24 cellular contexts compared by ENCODE assay signal in the genomic region with DNA sequence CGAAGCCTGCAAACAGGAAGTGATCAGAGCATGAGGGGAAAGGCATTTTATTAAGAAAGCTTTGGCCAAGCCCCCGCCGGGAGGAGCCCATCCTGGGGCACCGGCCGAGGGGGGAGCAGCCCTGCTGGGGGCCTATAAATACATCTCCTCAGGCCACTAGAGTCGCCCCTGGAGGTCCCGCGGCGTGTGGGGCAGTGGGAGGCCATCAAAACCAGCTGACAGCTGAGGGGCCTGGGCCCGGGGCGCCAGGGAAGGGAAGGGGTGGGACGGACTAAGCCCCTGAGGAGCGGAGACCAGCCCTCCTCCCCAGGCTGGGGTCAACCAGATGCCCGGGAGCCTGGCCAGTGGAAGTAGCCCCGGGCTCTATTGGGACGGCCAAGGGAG. TPM values are rescaled to one million over a fixed set of nuclear protein-coding genes. Genes with fewer than 3 reads are reported as not detected.
DNase-seq lines count a peak whose midpoint lies in the region; ATAC-seq, FAIRE-seq and TF ChIP-seq lines count a peak whose summit lies in the region.
"Had no signal": no experiment of that assay in that cellular context is flagged by ENCODE, and none has a peak within 500 bp of the region (broad histone marks: within the 10 kb centered on the region; RNA-seq: fewer than 3 reads in every experiment).

No MANE protein-coding gene starts in this region.

- peak overlapping the region; percentile 53 for H3K4me3 Mint-ChIP-seq in activated naive CD8-positive, alpha-beta T cell
- no peak overlapping the region for H3K4me3 Mint-ChIP-seq in activated naive CD8-positive, alpha-beta T cell treated with anti-CD3 and anti-CD28 coated beads for 36 hours
- H3K4me3 Mint-ChIP-seq: activated CD4-positive, alpha-beta T cell treated with anti-CD3 and anti-CD28 coated beads for 36 hours; neural progenitor cell had no signal

- 38% methylated on average over 16 of the region's 16 CpGs for WGBS in K562 (ENCODE audit: insufficient coverage, low coverage, missing lambda C conversion rate)
- WGBS in tibial nerve, 2 donors = 20 to 39% methylated on average over 9 to 15 of the region's 16 CpGs

- intact Hi-C loops in K562 (cut with micrococcal nuclease) = no loop called here

- peaks cover 7 to 44% of the 10 kb centered on the region in 2 experiments for H3K4me1 ChIP-seq in K562 (replicated peaks in 1 of 2; ENCODE audit: control insufficient read depth in 2 of 2, insufficient read depth in 2 of 2, low read length in 2 of 2)
- peaks cover 27% of the 10 kb centered on the region for H3K4me1 ChIP-seq in muscle layer of colon (ENCODE audit: insufficient read depth, low read length)
- H3K4me1 ChIP-seq in tibial nerve = peaks cover 0 to 49% (median 29%) of the 10 kb centered on the region in 4 donors
- H3K4me1 ChIP-seq: neural progenitor cell, prostate gland had no signal

- H3K27me3 ChIP-seq in K562 (ENCODE audit: control insufficient read depth in 2 of 2, insufficient read depth in 2 of 2, low read length in 2 of 2) = peaks cover 45 to 72% of the 10 kb centered on the region in 2 experiments; a peak in 4 of 5 replicates
- H3K27me3 ChIP-seq in muscle layer of colon (ENCODE audit: control insufficient read depth in 1 of 2, insufficient read depth in 2 of 2, low read length in 2 of 2) = no peaks in the 10 kb centered on the region
- no peaks in the 10 kb centered on the region for H3K27me3 ChIP-seq in tibial nerve

- H3K9ac ChIP-seq in K562 (ENCODE audit: insufficient read depth in 1 of 2, low read depth in 2 of 2, low read length in 2 of 2) (peak overlapping the region in 1 of 2 experiments; percentile 70; a peak in 1 of 4 replicates), muscle layer of colon (ENCODE audit: low read length) (no peak overlapping the region)
- H3K9ac ChIP-seq: neural progenitor cell had no signal

- CTCF ChIA-PET in K562 (lab: Yijun Ruan, JAX; ENCODE audit: low intra/inter-chr PET ratio) = no interaction called here

- H3K27ac ChIP-seq in K562 (ENCODE audit: extremely low read depth, low read depth, low read length) (no peak overlapping the region), muscle layer of colon (ENCODE audit: low read depth, low read length) (peak overlapping the region; percentile 39), tibial nerve (peak overlapping the region; percentile 63 to 92 (median 78))
- H3K27ac ChIP-seq: neural progenitor cell, prostate gland had no signal

- no peak overlapping the region for H2AFZ ChIP-seq in K562 (ENCODE audit: low read depth, low read length)
- H2AFZ ChIP-seq: neural progenitor cell had no signal

- no peaks in the 10 kb centered on the region for H3K79me2 ChIP-seq in K562 (ENCODE audit: control insufficient read depth, insufficient read depth, low read length)

- H3K27ac Mint-ChIP-seq in activated naive CD8-positive, alpha-beta T cell = no peak overlapping the region
- no peak overlapping the region for H3K27ac Mint-ChIP-seq in activated naive CD8-positive, alpha-beta T cell treated with anti-CD3 and anti-CD28 coated beads for 36 hours
- H3K27ac Mint-ChIP-seq: activated CD4-positive, alpha-beta T cell treated with anti-CD3 and anti-CD28 coated beads for 36 hours; neural progenitor cell; T-cell had no signal

- TF ChIP-seq EP300 in K562 (IDR thresholded peaks at IDR 0.05; ENCODE audit: low read length) (no peak), tibial nerve (IDR thresholded peaks at IDR 0.05) (no peak)

- H3K36me3 Mint-ChIP-seq in activated naive CD8-positive, alpha-beta T cell = no peaks in the 10 kb centered on the region
- no peaks in the 10 kb centered on the region for H3K36me3 Mint-ChIP-seq in activated naive CD8-positive, alpha-beta T cell treated with anti-CD3 and anti-CD28 coated beads for 36 hours
- H3K36me3 Mint-ChIP-seq: T-cell had no signal

- H3K4me3 ChIP-seq in K562 (no peak overlapping the region), muscle layer of colon (ENCODE audit: low read depth in 1 of 2, low read length in 2 of 2) (no peak overlapping the region), tibial nerve (no peak overlapping the region)
- H3K4me3 ChIP-seq: neural progenitor cell, prostate gland, smooth muscle cell, thoracic aorta had no signal

- H3K9me3 ChIP-seq in K562 (replicated peaks; ENCODE audit: control insufficient read depth, insufficient read depth, low read depth, low read length) (no peaks in the 10 kb centered on the region), muscle layer of colon (ENCODE audit: low read length) (no peaks in the 10 kb centered on the region), tibial nerve (no peaks in the 10 kb centered on the region)
- H3K9me3 ChIP-seq: prostate gland, thoracic aorta had no signal

- H4K20me1 ChIP-seq in K562 (replicated peaks; ENCODE audit: control insufficient read depth, insufficient read depth, low read length) = peaks cover 37% of the 10 kb centered on the region

- POLR2A ChIA-PET in K562 (lab: Yijun Ruan, JAX) = no interaction called here

- peaks cover 6% of the 10 kb centered on the region for H3K9me1 ChIP-seq in K562 (ENCODE audit: control insufficient read depth, insufficient read depth, low read length)

- no peak overlapping the region for H3K4me2 ChIP-seq in K562 (ENCODE audit: insufficient read depth, low read length)
- H3K4me2 ChIP-seq: neural progenitor cell, smooth muscle cell had no signal

- H3K27me3 Mint-ChIP-seq in activated naive CD8-positive, alpha-beta T cell = peaks cover 7% of the 10 kb centered on the region
- peaks cover 33% of the 10 kb centered on the region for H3K27me3 Mint-ChIP-seq in activated naive CD8-positive, alpha-beta T cell treated with anti-CD3 and anti-CD28 coated beads for 36 hours

- in situ Hi-C loops in K562 (cut with MboI) = loop anchor here (5.0 to 25.0 kb wide), 3 partner anchors 33 to 1887 kb away; partner anchors contain the start of gene TMEM191B

- FAIRE-seq in K562 (lab: Jason Lieb, UNC) = no peak
- FAIRE-seq: A204.1, astrocyte, keratinocyte had no signal

- no peaks in the 10 kb centered on the region for H3K36me3 ChIP-seq in K562 (ENCODE audit: control insufficient read depth, insufficient read depth, low read length)
- peaks cover 10% of the 10 kb centered on the region for H3K36me3 ChIP-seq in muscle layer of colon (ENCODE audit: insufficient read depth, low read length)
- H3K36me3 ChIP-seq in tibial nerve = peaks cover 0 to 45% (median 0%) of the 10 kb centered on the region in 3 donors
- H3K36me3 ChIP-seq: neural progenitor cell, prostate gland had no signal

- TF ChIP-seq CTCF in K562 (IDR thresholded peaks at IDR 0.05 in 2 of 3, conservative IDR thresholded peaks at IDR 0.05 in 1 of 3; ENCODE audit: insufficient read depth in 2 of 3, low read depth in 1 of 3, low read length in 3 of 3) (no peak), tibial nerve (IDR thresholded peaks at IDR 0.05) (no peak)

- TF ChIP-seq RAD21 in K562 (CRISPR knock-in tag; conservative IDR thresholded peaks at IDR 0.05 in 1 of 2, IDR thresholded peaks at IDR 0.05 in 1 of 2) = no peak

- no peak for DNase-seq in activated naive CD8-positive, alpha-beta T cell treated with anti-CD3 and anti-CD28 coated beads for 36 hours
- DNase-seq in K562 (ENCODE audit: extremely low read depth in 1 of 4, low spot score in 3 of 4) = no peak
- no peak for DNase-seq in tibial nerve (ENCODE audit: low spot score in 2 of 2)
- no peak for DNase-seq in GM19240 (ENCODE audit: insufficient read length, low spot score)
- no peak for DNase-seq in hepatic stellate cell (ENCODE audit: low spot score)
- DNase-seq: activated naive CD4-positive, alpha-beta T cell treated with anti-CD3 and anti-CD28 coated beads, Interleukin-2, amount 50 U/mL, for 16 hours; effector CD4-positive, alpha-beta T cell; NCI-H1092 treated with DMSO at 0.1 percent for 48 hours; NCI-H1930; NCI-H2227 treated with DMSO at 0.1 percent for 48 hours; NCI-H82; stimulated activated CD4-positive, alpha-beta T cell treated with anti-CD3 and anti-CD28 coated beads, Interleukin-2, amount 100 ng/mL, for 48 hours had no signal

- TF ChIP-seq POLR2A in K562 (conservative IDR thresholded peaks at IDR 0.05) = no peak
- TF ChIP-seq POLR2A in tibial nerve (IDR thresholded peaks at IDR 0.05) = no peak

- ATAC-seq in K562 (no peak), HG03280 (IDR thresholded peaks at IDR 0.05; ENCODE audit: unreplicated experiment) (no peak)
- ATAC-seq: T-cell had no signal

- H3K9me3 Mint-ChIP-seq in activated naive CD8-positive, alpha-beta T cell (ENCODE audit: low read depth) = no peaks in the 10 kb centered on the region
- no peaks in the 10 kb centered on the region for H3K9me3 Mint-ChIP-seq in activated naive CD8-positive, alpha-beta T cell treated with anti-CD3 and anti-CD28 coated beads for 36 hours
- H3K9me3 Mint-ChIP-seq: T-cell had no signal

- peaks cover 10% of the 10 kb centered on the region for H3K4me1 Mint-ChIP-seq in activated naive CD8-positive, alpha-beta T cell (ENCODE audit: low read depth)
- peaks cover 8% of the 10 kb centered on the region for H3K4me1 Mint-ChIP-seq in activated naive CD8-positive, alpha-beta T cell treated with anti-CD3 and anti-CD28 coated beads for 36 hours

- BruUV-seq in K562 (replicated peaks; lab: Mats Ljungman, UMichigan) = no TSS peak

RNA-seq across cellular contexts. Expression of gene SCARF2, which starts 13.1 kb away (rescaled TPM):
- total RNA-seq in activated naive CD8-positive, alpha-beta T cell treated with anti-CD3 and anti-CD28 coated beads for 36 hours = under 1 TPM; 0.14 to 0.16 TPM
- 0.65 TPM in 1 of 2 replicates, not detected in the other for total RNA-seq in K562 (2011; cell fraction: chromatin; rRNA removed; ENCODE audit: low replicate concordance)
- 0.50 and 0.92 TPM in 2 replicates for total RNA-seq in K562 (2011; cell fraction: nucleolus; rRNA removed)
- total RNA-seq in K562 (2011; cell fraction: nucleoplasm; rRNA removed) = 0.15 TPM in 2 replicates
- total RNA-seq in K562 (2014; rRNA removed) (0.20 and 0.32 TPM in 2 replicates), K562 (2014; rRNA removed; fragmentation: Illumina TruSeq; extraction: Trizol) (not detected in 2 replicates), K562 (2015; rRNA removed; fragmentation: Illumina TruSeq; extraction: Trizol) (not detected in 2 replicates), K562 (2021) (0.13 and 0.29 TPM in 2 replicates), tibial nerve (10 to 100 TPM; 28.4 to 72.0 (median 53.1) TPM)
- polyA plus RNA-seq in K562 (2011; rRNA removed) (0.06 and 0.26 TPM in 2 replicates), K562 (2014; fragmentation: Illumina TruSeq; extraction: Trizol) (not detected in 2 replicates), K562 (2014; fragmentation: Nextera tagmentation; extraction: Ambion mirVana) (not detected), K562 (2014; rRNA removed) (0.13 and 0.23 TPM in 2 replicates)
- polyA plus RNA-seq in K562 (2011; cell fraction: cytosol; rRNA removed) = 0.15 and 0.25 TPM in 2 replicates
- 0.61 and 0.65 TPM in 2 replicates for polyA plus RNA-seq in K562 (2011; cell fraction: nucleus; rRNA removed)
- 0.21 and 1.3 TPM in 2 replicates for polyA plus RNA-seq in K562 (2012)
- not detected in 2 replicates for polyA minus RNA-seq in K562 (2011; rRNA and poly(A)+ RNA removed)
- not detected in 2 replicates for polyA minus RNA-seq in K562 (2011; cell fraction: cytosol; rRNA and poly(A)+ RNA removed)
- polyA minus RNA-seq in K562 (2011; cell fraction: nucleus; rRNA and poly(A)+ RNA removed) = 0.22 and 0.27 TPM in 2 replicates

RNA-seq across cellular contexts. Expression of gene ZNF74, which starts 30.6 kb away (rescaled TPM):
- 10 to 100 TPM; 11.5 to 12.2 TPM for total RNA-seq in activated naive CD8-positive, alpha-beta T cell treated with anti-CD3 and anti-CD28 coated beads for 36 hours
- 36.8 and 68.2 TPM in 2 replicates for total RNA-seq in K562 (2011; cell fraction: chromatin; rRNA removed; ENCODE audit: low replicate concordance)
- total RNA-seq in K562 (2011; cell fraction: nucleolus; rRNA removed) = 55.4 and 63.2 TPM in 2 replicates
- total RNA-seq in K562 (2011; cell fraction: nucleoplasm; rRNA removed) = 50.2 and 53.7 TPM in 2 replicates
- total RNA-seq in K562 (2014; rRNA removed) (49.2 and 56.7 TPM in 2 replicates), K562 (2014; rRNA removed; fragmentation: Illumina TruSeq; extraction: Trizol) (17.4 and 20.5 TPM in 2 replicates), K562 (2015; rRNA removed; fragmentation: Illumina TruSeq; extraction: Trizol) (31.5 and 32.5 TPM in 2 replicates), K562 (2021) (53.5 and 55.7 TPM in 2 replicates), tibial nerve (10 to 100 TPM in 2 of 4 donors, 1 to 10 TPM in 2; 8.7 to 13.5 (median 10.2) TPM)
- polyA plus RNA-seq in K562 (2011; rRNA removed) (33.8 and 49.7 TPM in 2 replicates), K562 (2014; fragmentation: Illumina TruSeq; extraction: Trizol) (22.8 and 24.5 TPM in 2 replicates), K562 (2014; fragmentation: Nextera tagmentation; extraction: Ambion mirVana) (1 to 10 TPM; 2.4 to 3.7 TPM), K562 (2014; rRNA removed) (37.1 and 62.8 TPM in 2 replicates)
- polyA plus RNA-seq in K562 (2011; cell fraction: cytosol; rRNA removed) = 56.9 and 67.4 TPM in 2 replicates
- 42.8 and 56.1 TPM in 2 replicates for polyA plus RNA-seq in K562 (2011; cell fraction: nucleus; rRNA removed)
- 31.5 and 39.9 TPM in 2 replicates for polyA plus RNA-seq in K562 (2012)
- 32.6 and 33.0 TPM in 2 replicates for polyA minus RNA-seq in K562 (2011; rRNA and poly(A)+ RNA removed)
- 39.3 and 58.2 TPM in 2 replicates for polyA minus RNA-seq in K562 (2011; cell fraction: cytosol; rRNA and poly(A)+ RNA removed)
- polyA minus RNA-seq in K562 (2011; cell fraction: nucleus; rRNA and poly(A)+ RNA removed) = 23.6 and 28.3 TPM in 2 replicates

Comparison
In these comparisons a context has a peak if more than half of its experiments do, and no peak if none do; other contexts are left out.
1. RNA of gene SCARF2, which starts 13.1 kb away (total RNA-seq): 28.4 to 72.0 TPM in tibial nerve; 0.13 to 0.92 TPM in K562 and 0.14 to 0.16 TPM in activated naive CD8-positive, alpha-beta T cell treated with anti-CD3 and anti-CD28 coated beads for 36 hours; every median in the first group is over 10 times any median in the second.